Comparison of ENCODE assay signal across 11 cellular contexts in the genomic region with DNA sequence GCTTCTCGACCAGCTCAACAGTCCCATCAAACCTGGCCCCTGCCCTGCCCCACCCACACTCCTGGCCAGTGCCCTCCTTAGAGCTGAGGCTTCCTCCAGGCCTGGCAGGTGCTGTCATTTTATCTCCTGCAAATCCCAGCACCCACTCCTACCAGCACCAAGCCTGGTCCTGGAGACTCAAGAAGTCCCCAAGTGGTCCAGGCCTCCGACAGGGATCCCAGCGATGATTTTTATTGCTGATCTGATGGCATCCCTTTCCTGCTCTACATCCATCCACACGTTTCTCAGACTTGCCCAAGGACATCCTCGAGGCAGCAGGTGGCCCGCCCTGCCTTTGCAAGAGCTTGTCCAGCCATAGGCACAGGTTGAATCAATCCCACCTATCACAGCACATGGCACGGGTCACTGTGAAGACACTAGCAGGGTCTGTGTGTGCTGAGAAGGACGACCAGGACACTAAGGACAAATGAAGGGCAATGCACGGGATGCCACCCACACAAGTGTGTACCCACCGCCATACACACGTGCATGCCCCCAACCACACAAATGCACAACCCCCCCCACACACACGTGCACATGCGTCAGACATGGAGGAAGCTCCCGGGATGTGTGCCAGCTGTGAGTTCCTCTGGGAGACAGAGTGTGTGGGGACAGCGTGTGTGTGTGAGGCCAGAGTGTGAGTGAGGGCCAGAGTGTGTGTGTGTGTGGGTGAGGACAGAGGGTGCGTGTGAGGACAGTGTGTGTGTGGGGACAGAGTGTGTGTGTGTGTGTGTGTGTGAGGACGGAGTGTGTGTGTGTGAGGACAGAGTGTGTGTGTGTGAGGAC.
DNase-seq lines count a peak whose midpoint lies in the region; ATAC-seq and TF ChIP-seq lines count a peak whose summit lies in the region.
"Had no signal": no experiment of that assay in that cellular context is flagged by ENCODE, and none has a peak within 500 bp of the region (broad histone marks: within the 10 kb centered on the region; RNA-seq: fewer than 3 reads in every experiment).

No MANE protein-coding gene starts in this region.

- H3K9me3 Mint-ChIP-seq in activated CD8-positive, alpha-beta T cell treated with anti-CD3 and anti-CD28 coated beads, Interleukin-2, amount 10 ng/mL, durations not matched to agents 7 days and 5 days (ENCODE audit: insufficient read depth): peaks cover 5% of the 10 kb centered on the region
- H3K9me3 Mint-ChIP-seq in GM23338: no peaks in the 10 kb centered on the region; the same call in 1 of the 3 replicates

- no peak overlapping the region for H3K4me2 ChIP-seq in GM23338
- H3K4me2 ChIP-seq: KMS-11 had no signal

- H3F3A ChIP-seq in GM23338 (replicated peaks; ENCODE audit: low read depth): no peaks in the 10 kb centered on the region

- no peak overlapping the region for H3K27ac ChIP-seq in GM23338 (ENCODE audit: low read depth)
- H3K27ac ChIP-seq: KMS-11 had no signal

- H3K27me3 ChIP-seq in GM23338 (ENCODE audit: insufficient read depth): no peaks in the 10 kb centered on the region

- H3K27me3 Mint-ChIP-seq in activated CD8-positive, alpha-beta T cell treated with anti-CD3 and anti-CD28 coated beads, Interleukin-2, amount 10 ng/mL, durations not matched to agents 7 days and 5 days (ENCODE audit: low read depth): no peaks in the 10 kb centered on the region
- H3K27me3 Mint-ChIP-seq in GM23338 (ENCODE audit: insufficient read depth, low read depth, poor library complexity): peaks cover 14% of the 10 kb centered on the region

- no peaks in the 10 kb centered on the region for H3K36me3 ChIP-seq in GM23338 (ENCODE audit: insufficient read depth)

- H3K36me3 Mint-ChIP-seq in activated CD8-positive, alpha-beta T cell treated with anti-CD3 and anti-CD28 coated beads, Interleukin-2, amount 10 ng/mL, durations not matched to agents 7 days and 5 days (ENCODE audit: low read depth): no peaks in the 10 kb centered on the region
- peaks cover 10% of the 10 kb centered on the region for H3K36me3 Mint-ChIP-seq in GM23338 (ENCODE audit: low read depth)

- CTCF ChIA-PET in activated CD8-positive, alpha-beta T cell treated with anti-CD3 and anti-CD28 coated beads, Interleukin-2, amount 10 ng/mL, durations not matched to agents 7 days and 5 days (lab: Charles Lee): no interaction called here

- H2AFZ ChIP-seq in GM23338: no peak overlapping the region

- H3K9me2 ChIP-seq in GM23338 (ENCODE audit: insufficient read depth): no peaks in the 10 kb centered on the region

- H3K79me2 ChIP-seq in GM23338 (replicated peaks; ENCODE audit: insufficient read depth): peaks cover 9% of the 10 kb centered on the region

- H3K27ac Mint-ChIP-seq in activated CD8-positive, alpha-beta T cell treated with anti-CD3 and anti-CD28 coated beads, Interleukin-2, amount 10 ng/mL, durations not matched to agents 7 days and 5 days: no peak overlapping the region
- no peak overlapping the region for H3K27ac Mint-ChIP-seq in GM23338

- ATAC-seq in activated CD8-positive, alpha-beta T cell treated with anti-CD3 and anti-CD28 coated beads, Interleukin-2, amount 10 ng/mL, durations not matched to agents 7 days and 5 days: no peak
- ATAC-seq in GM23338 (no peak), HG03520 (IDR thresholded peaks at IDR 0.05; ENCODE audit: unreplicated experiment) (no peak)

- no peaks in the 10 kb centered on the region; the same call in none of the 2 replicates for H4K20me1 ChIP-seq in GM23338 (replicated peaks; ENCODE audit: insufficient read depth)

- peaks cover 12% of the 10 kb centered on the region for H3K4me1 ChIP-seq in GM23338 (ENCODE audit: insufficient read depth)

- TF ChIP-seq CTCF in astrocyte of the spinal cord (IDR thresholded peaks at IDR 0.05; ENCODE audit: low read depth, low read length): no peak
- TF ChIP-seq CTCF in GM23338 (conservative IDR thresholded peaks at IDR 0.05; ENCODE audit: low read depth in 2 of 2): no peak

- H3K4me3 ChIP-seq in astrocyte of the spinal cord (ENCODE audit: low read depth, low read length): no peak overlapping the region
- H3K4me3 ChIP-seq in skeletal muscle cell (ENCODE audit: low read depth, low read length): no peak overlapping the region
- no peak overlapping the region for H3K4me3 ChIP-seq in GM23338

- POLR2A ChIA-PET in activated CD8-positive, alpha-beta T cell treated with anti-CD3 and anti-CD28 coated beads, Interleukin-2, amount 10 ng/mL, durations not matched to agents 7 days and 5 days (lab: Charles Lee): no interaction called here

- no peak overlapping the region for H3K4me3 Mint-ChIP-seq in activated CD8-positive, alpha-beta T cell treated with anti-CD3 and anti-CD28 coated beads, Interleukin-2, amount 10 ng/mL, durations not matched to agents 7 days and 5 days
- no peak overlapping the region for H3K4me3 Mint-ChIP-seq in GM23338

- in situ Hi-C loops in astrocyte of the spinal cord (cut with HindIII; ENCODE audit: low sequenced_read_pairs): no loop called here

- peak; percentile 72 for DNase-seq in GM03348 (ENCODE audit: low spot score)
- peak; percentile 20 for DNase-seq in astrocyte of the spinal cord (ENCODE audit: low read depth, low spot score)
- DNase-seq in hepatic stellate cell (ENCODE audit: low spot score): peak; percentile 66
- DNase-seq in skeletal muscle cell (ENCODE audit: low read depth): peak; percentile 46
- no peak for DNase-seq in NCI-H128 (lab: John Stamatoyannopoulos, UW; ENCODE audit: unreplicated experiment)
- no peak for DNase-seq in activated CD8-positive, alpha-beta T cell treated with anti-CD3 and anti-CD28 coated beads, Interleukin-2, amount 10 ng/mL, durations not matched to agents 7 days and 5 days
- DNase-seq in GM23338 (ENCODE audit: low spot score): no peak
- DNase-seq: GDM1, NCI-H526 treated with DMSO at 0.1 percent for 48 hours had no signal

- H3K4me1 Mint-ChIP-seq in activated CD8-positive, alpha-beta T cell treated with anti-CD3 and anti-CD28 coated beads, Interleukin-2, amount 10 ng/mL, durations not matched to agents 7 days and 5 days (ENCODE audit: low read depth): peaks cover 3% of the 10 kb centered on the region
- H3K4me1 Mint-ChIP-seq in GM23338: peaks cover 24% of the 10 kb centered on the region

TF ChIP-seq in GM23338, 12 proteins besides CTCF, POLR2A, EP300 and RAD21:
- no peak for TF ChIP-seq POLR2AphosphoS5 (IDR thresholded peaks at IDR 0.05; ENCODE audit: low read depth)

Comparison
In these comparisons a context has a peak if more than half of its experiments do, and no peak if none do; other contexts are left out.
1. DNase-seq: peak in GM03348 (single experiment), astrocyte of the spinal cord (single experiment), hepatic stellate cell (single experiment) and skeletal muscle cell (single experiment); none in NCI-H128 (single experiment), activated CD8-positive, alpha-beta T cell treated with anti-CD3 and anti-CD28 coated beads, Interleukin-2, amount 10 ng/mL, durations not matched to agents 7 days and 5 days (single experiment) and GM23338 (single experiment).